Comparison of ENCODE assay signal across 8 cellular contexts in the genomic region with DNA sequence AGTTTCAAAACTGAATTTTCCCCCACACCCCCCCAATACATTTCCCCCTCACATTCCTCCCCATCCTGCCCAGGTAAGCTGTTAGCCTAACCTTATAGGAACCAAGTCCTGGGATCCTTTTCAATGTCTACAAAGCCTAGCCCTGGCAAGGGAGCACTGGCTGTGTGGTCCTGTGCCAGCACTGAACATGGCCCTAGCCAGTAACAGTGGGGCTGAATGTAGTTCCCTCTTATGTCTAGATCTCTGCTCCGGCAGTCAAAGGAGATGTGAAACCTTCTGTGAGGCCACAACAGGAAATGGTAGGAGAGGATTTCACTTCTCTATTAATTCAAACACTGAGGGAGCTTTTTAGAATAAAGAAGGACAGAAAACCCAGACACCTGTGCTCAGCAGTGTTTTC. TPM values are rescaled to one million over a fixed set of nuclear protein-coding genes. Genes with fewer than 3 reads are reported as not detected.
DNase-seq lines count a peak whose midpoint lies in the region; ATAC-seq and TF ChIP-seq lines count a peak whose summit lies in the region.

No MANE protein-coding gene starts in this region.

- H3K36me3 Mint-ChIP-seq in activated naive CD8-positive, alpha-beta T cell treated with anti-CD3 and anti-CD28 coated beads, Interleukin-2, amount 50 U/mL, for 24 hours (ENCODE audit: low read depth) = no peaks in the 10 kb centered on the region

- DNase-seq in MV-4-11 (lab: John Stamatoyannopoulos, UW) (peak; percentile 97), posterior vena cava (ENCODE audit: low spot score) (no peak), AG20443 (ENCODE audit: low spot score) (no peak), 8988T (no peak)
- peak; percentile 48 for DNase-seq in activated naive CD8-positive, alpha-beta T cell treated with anti-CD3 and anti-CD28 coated beads, Interleukin-2, amount 50 U/mL, for 24 hours
- DNase-seq in stimulated activated naive CD8-positive, alpha-beta T cell treated with anti-CD3 and anti-CD28 coated beads, Interleukin-15, amount 100 ng/mL, for 72 hours = peak; percentile 51 to 56

- peak overlapping the region; percentile 32 for H3K4me3 ChIP-seq in GM12875 (ENCODE audit: low read depth, low read length)

- TF ChIP-seq CTCF in GM12875 (IDR thresholded peaks at IDR 0.05; ENCODE audit: borderline replicate concordance, insufficient read depth, low read depth, low read length) = no peak

- peak overlapping the region; percentile 77 for H3K4me3 Mint-ChIP-seq in activated naive CD8-positive, alpha-beta T cell treated with anti-CD3 and anti-CD28 coated beads, Interleukin-2, amount 50 U/mL, for 24 hours
- peak overlapping the region; percentile 84 to 89 for H3K4me3 Mint-ChIP-seq in stimulated activated naive CD8-positive, alpha-beta T cell treated with anti-CD3 and anti-CD28 coated beads, Interleukin-15, amount 100 ng/mL, for 72 hours

- peaks cover 86% of the 10 kb centered on the region for H3K4me1 Mint-ChIP-seq in activated naive CD8-positive, alpha-beta T cell treated with anti-CD3 and anti-CD28 coated beads, Interleukin-2, amount 50 U/mL, for 24 hours
- H3K4me1 Mint-ChIP-seq in stimulated activated naive CD8-positive, alpha-beta T cell treated with anti-CD3 and anti-CD28 coated beads, Interleukin-15, amount 100 ng/mL, for 72 hours = peaks cover 85% of the 10 kb centered on the region

- intact Hi-C loops in posterior vena cava (cut with DNase I) = no loop called here

- H3K27me3 Mint-ChIP-seq in activated naive CD8-positive, alpha-beta T cell treated with anti-CD3 and anti-CD28 coated beads, Interleukin-2, amount 50 U/mL, for 24 hours = no peaks in the 10 kb centered on the region
- no peaks in the 10 kb centered on the region for H3K27me3 Mint-ChIP-seq in stimulated activated naive CD8-positive, alpha-beta T cell treated with anti-CD3 and anti-CD28 coated beads, Interleukin-15, amount 100 ng/mL, for 72 hours

- no peaks in the 10 kb centered on the region for H3K9me3 Mint-ChIP-seq in activated naive CD8-positive, alpha-beta T cell treated with anti-CD3 and anti-CD28 coated beads, Interleukin-2, amount 50 U/mL, for 24 hours
- no peaks in the 10 kb centered on the region for H3K9me3 Mint-ChIP-seq in stimulated activated naive CD8-positive, alpha-beta T cell treated with anti-CD3 and anti-CD28 coated beads, Interleukin-15, amount 100 ng/mL, for 72 hours

- peak overlapping the region; percentile 77 for H3K27ac Mint-ChIP-seq in activated naive CD8-positive, alpha-beta T cell treated with anti-CD3 and anti-CD28 coated beads, Interleukin-2, amount 50 U/mL, for 24 hours
- H3K27ac Mint-ChIP-seq in stimulated activated naive CD8-positive, alpha-beta T cell treated with anti-CD3 and anti-CD28 coated beads, Interleukin-15, amount 100 ng/mL, for 72 hours = peak overlapping the region; percentile 93 to 98

- ATAC-seq in GM21576 (IDR thresholded peaks at IDR 0.05; ENCODE audit: unreplicated experiment) = peak; percentile 42
- peak; percentile 59 for ATAC-seq in activated naive CD8-positive, alpha-beta T cell treated with anti-CD3 and anti-CD28 coated beads, Interleukin-2, amount 50 U/mL, for 24 hours
- peak; percentile 70 for ATAC-seq in stimulated activated naive CD8-positive, alpha-beta T cell treated with anti-CD3 and anti-CD28 coated beads, Interleukin-15, amount 100 ng/mL, for 72 hours

RNA-seq across cellular contexts. Expression of a gene that starts 3.4 kb away (rescaled TPM):
- total RNA-seq in posterior vena cava = 10 to 100 TPM in 1 of 2 donors, 1 to 10 TPM in 1; 8.0 to 19.2 TPM

RNA-seq across cellular contexts. Expression of a gene that starts 8.6 kb away (rescaled TPM):
- total RNA-seq in posterior vena cava = 10 to 100 TPM; 16.1 to 35.0 TPM

RNA-seq across cellular contexts. Expression of a gene that starts 24.1 kb away (rescaled TPM):
- total RNA-seq in posterior vena cava = 100 to 1,000 TPM; 125 to 129 TPM

Comparison
In these comparisons a context has a peak if more than half of its experiments do, and no peak if none do; other contexts are left out.
1. DNase-seq: peak in MV-4-11 (single experiment), activated naive CD8-positive, alpha-beta T cell treated with anti-CD3 and anti-CD28 coated beads, Interleukin-2, amount 50 U/mL, for 24 hours (single experiment) and stimulated activated naive CD8-positive, alpha-beta T cell treated with anti-CD3 and anti-CD28 coated beads, Interleukin-15, amount 100 ng/mL, for 72 hours (2 of 2); none in posterior vena cava (single experiment), AG20443 (single experiment) and 8988T (single experiment).
2. Peak in every context shown above with its lines, with median percentiles within 50 percentile points of each other: ATAC-seq.